9 cellular contexts compared by ENCODE assay signal in the genomic region with DNA sequence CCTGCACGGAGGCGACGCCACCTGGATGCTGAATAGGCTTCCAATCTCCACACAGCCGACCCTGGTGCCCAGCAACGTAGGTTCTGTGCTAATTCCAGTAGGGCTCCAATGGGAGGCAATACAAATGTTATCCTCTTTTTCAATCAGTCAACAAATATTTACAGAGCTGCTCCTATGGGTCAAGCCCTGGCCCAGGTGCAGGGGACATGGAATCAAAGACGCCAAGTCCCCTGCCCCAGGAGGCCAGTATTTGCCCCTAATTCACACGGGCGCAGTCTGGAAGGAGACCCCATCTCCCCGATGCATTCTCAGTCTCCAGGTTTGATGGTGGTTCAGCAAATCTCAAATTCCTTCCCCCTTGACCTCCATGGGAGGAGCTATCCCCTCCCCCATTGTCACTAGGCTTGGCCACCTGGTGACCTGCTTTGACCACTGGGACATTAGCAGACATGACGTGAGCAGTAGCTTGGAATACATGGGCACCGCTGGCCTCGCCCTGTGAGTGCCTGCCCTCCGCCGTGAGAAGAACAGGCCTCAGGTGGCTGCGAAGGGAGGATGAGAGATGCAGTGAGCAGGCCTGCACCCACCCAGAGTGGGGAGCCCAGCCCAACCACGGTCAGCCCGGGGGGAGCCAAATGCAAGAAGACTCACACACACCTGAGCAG. TPM values are rescaled to one million over a fixed set of nuclear protein-coding genes. Genes with fewer than 3 reads are reported as not detected.
"Had no signal": no experiment of that assay in that cellular context is flagged by ENCODE, and none has a peak within 500 bp of the region (broad histone marks: within the 10 kb centered on the region; RNA-seq: fewer than 3 reads in every experiment).

No MANE protein-coding gene starts in this region.

RNA-seq across cellular contexts. Expression of a gene that starts 3.7 kb away (rescaled TPM):
- total RNA-seq: activated CD4-positive, alpha-beta memory T cell treated with anti-CD3 and anti-CD28 coated beads, Interleukin-2, amount 10 ng/mL, durations not matched to agents 7 days and 5 days; activated CD8-positive, alpha-beta memory T cell treated with anti-CD3 and anti-CD28 coated beads, Interleukin-2, amount 10 ng/mL, durations not matched to agents 7 days and 5 days; bronchial epithelial cell; MCF 10A; PC-3; Peyer's patch; SJCRH30; T-helper 1 cell treated with Interleukin-12 subunit alpha and Interleukin-12 subunit beta and Interleukin-4 antibody, amounts not matched to agents 30 ng/mL and 1 ng/mL, for 36 hours; T-helper 2 cell treated with Interferon-gamma antibody and Interleukin-4, amounts not matched to agents 100 ng/mL and 5 ng/mL, for 36 hours had no signal
